Comparison of ENCODE assay signal across 15 cellular contexts in the genomic region with DNA sequence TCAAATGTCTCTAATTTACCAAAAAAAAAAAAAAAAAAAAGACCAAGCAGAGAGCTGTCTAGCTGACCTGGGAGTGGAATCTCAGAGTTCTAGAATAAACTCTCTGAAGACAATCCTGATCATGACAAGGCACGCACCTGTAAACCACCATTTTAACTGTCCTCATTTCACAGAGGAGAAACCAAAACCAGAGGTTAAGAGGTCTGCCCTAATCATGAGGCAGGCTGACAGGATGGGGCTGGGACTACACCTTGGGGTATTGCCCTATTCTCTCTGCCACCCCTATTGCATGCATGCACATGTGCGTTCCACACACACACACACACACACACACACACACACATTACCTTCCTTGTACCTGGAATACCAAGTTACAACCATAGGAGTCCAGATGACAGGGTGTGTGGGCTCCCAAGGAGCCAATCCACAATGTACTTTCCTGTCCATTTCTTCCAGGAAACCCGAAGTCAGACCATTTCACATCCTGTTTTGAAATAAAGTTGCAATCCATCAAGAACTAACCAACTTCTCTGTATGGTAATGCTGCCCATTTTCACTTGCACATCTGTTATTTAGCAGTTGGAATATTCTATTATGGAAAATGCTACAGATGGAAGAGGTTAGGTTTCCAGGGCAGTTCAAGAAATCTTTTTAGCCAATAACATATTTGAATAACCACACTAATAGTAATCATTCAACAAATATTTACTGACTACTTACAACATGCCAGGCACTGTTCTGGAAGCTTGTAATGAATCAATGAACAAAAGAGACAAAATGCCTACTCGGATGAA. TPM values are rescaled to one million over a fixed set of nuclear protein-coding genes. Genes with fewer than 3 reads are reported as not detected.
DNase-seq lines count a peak whose midpoint lies in the region; ATAC-seq and TF ChIP-seq lines count a peak whose summit lies in the region.
"Had no signal": no experiment of that assay in that cellular context is flagged by ENCODE, and none has a peak within 500 bp of the region (broad histone marks: within the 10 kb centered on the region; RNA-seq: fewer than 3 reads in every experiment).

No MANE protein-coding gene starts in this region.

- peaks cover 2% of the 10 kb centered on the region for H3K4me1 Mint-ChIP-seq in activated CD8-positive, alpha-beta T cell treated with anti-CD3 and anti-CD28 coated beads for 36 hours (ENCODE audit: low read depth)

- H3K27me3 ChIP-seq in heart right ventricle (no peaks in the 10 kb centered on the region), upper lobe of left lung (no peaks in the 10 kb centered on the region)
- H3K27me3 ChIP-seq: cardiac muscle cell had no signal

- H3K4me3 ChIP-seq in heart right ventricle, result no peak overlapping the region
- H3K4me3 ChIP-seq in foreskin fibroblast (ENCODE audit: low read depth in 1 of 2, low read length in 2 of 2), result peak overlapping the region in 1 of 2 donors; percentile 27
- H3K4me3 ChIP-seq in upper lobe of left lung, result no peak overlapping the region
- H3K4me3 ChIP-seq: cardiac muscle cell had no signal

- POLR2A ChIA-PET in activated CD8-positive, alpha-beta T cell treated with anti-CD3 and anti-CD28 coated beads for 36 hours (lab: Charles Lee), result interaction anchor here (0.6 kb wide), 1 partner anchor 131 kb away, joined by 3 read pairs; no protein-coding TSS in a partner anchor
- POLR2A ChIA-PET in GM10248 (lab: Yijun Ruan, JAX), result no interaction called here

- H3K4me3 Mint-ChIP-seq in activated CD8-positive, alpha-beta T cell treated with anti-CD3 and anti-CD28 coated beads for 36 hours, result no peak overlapping the region
- H3K4me3 Mint-ChIP-seq: endodermal cell; T-helper 1 cell treated with Interleukin-12 subunit alpha and Interleukin-12 subunit beta and Interleukin-4 antibody, amounts not matched to agents 30 μg/mL and 1 μg/mL, for 36 hours had no signal

- H3K9me3 ChIP-seq in heart right ventricle, result no peaks in the 10 kb centered on the region
- H3K9me3 ChIP-seq in upper lobe of left lung, result no peaks in the 10 kb centered on the region

- ATAC-seq in heart right ventricle, result peak in 5 of 8 donors; percentile 24 to 50 (median 42)
- ATAC-seq in activated CD8-positive, alpha-beta T cell treated with anti-CD3 and anti-CD28 coated beads for 36 hours, result peak; percentile 51
- peak in 1 of 2 donors; percentile 68 for ATAC-seq in upper lobe of left lung (ENCODE audit: low FRiP score in 2 of 2)
- no peak for ATAC-seq in GM19023 (IDR thresholded peaks at IDR 0.05; ENCODE audit: unreplicated experiment)

- WGBS in heart right ventricle, 2 donors, result 84 to 85% methylated on average over 4 of the region's 4 CpGs
- 49 to 57% methylated on average over 4 of the region's 4 CpGs for WGBS in upper lobe of left lung, 2 donors

- H3K9me3 Mint-ChIP-seq in activated CD8-positive, alpha-beta T cell treated with anti-CD3 and anti-CD28 coated beads for 36 hours, result no peaks in the 10 kb centered on the region
- H3K9me3 Mint-ChIP-seq: endodermal cell; T-helper 1 cell treated with Interleukin-12 subunit alpha and Interleukin-12 subunit beta and Interleukin-4 antibody, amounts not matched to agents 30 μg/mL and 1 μg/mL, for 36 hours had no signal

- intact Hi-C loops in heart right ventricle (cut with DNase I), result loop anchor here in 1 of 10 donors (10.0 kb wide), 1 partner anchor 276 kb away; no protein-coding TSS in a partner anchor
- intact Hi-C loops in cardiac septum (cut with DNase I), result no loop called here
- intact Hi-C loops in activated CD8-positive, alpha-beta T cell treated with anti-CD3 and anti-CD28 coated beads for 36 hours (cut with micrococcal nuclease), result loop anchor here (10.0 kb wide), 1 partner anchor 266 kb away; a partner anchor contains a TSS

- H3K4me1 ChIP-seq in heart right ventricle, result peaks cover 0 to 41% (median 9%) of the 10 kb centered on the region in 9 donors
- peaks cover 4 to 19% (median 10%) of the 10 kb centered on the region in 4 donors for H3K4me1 ChIP-seq in upper lobe of left lung

- TF ChIP-seq EP300 in upper lobe of left lung (IDR thresholded peaks at IDR 0.05), result no peak

- H3K27ac ChIP-seq in heart right ventricle (peak overlapping the region in 1 of 10 donors; percentile 59), upper lobe of left lung (peak overlapping the region; percentile 13 to 50 (median 37))
- H3K27ac ChIP-seq: cardiac muscle cell had no signal

- CTCF ChIA-PET in activated CD8-positive, alpha-beta T cell treated with anti-CD3 and anti-CD28 coated beads for 36 hours (lab: Charles Lee), result interaction anchor here (5.1 kb wide), 1 partner anchor 269 kb away, joined by 24 read pairs; a partner anchor contains a TSS
- CTCF ChIA-PET in GM10248 (lab: Yijun Ruan, JAX), result interaction anchor here (1.3 to 4.5 kb wide), 4 partner anchors 11 to 62 kb away, joined by 3 to 19 read pairs (median 8); no protein-coding TSS in a partner anchor

- no peaks in the 10 kb centered on the region for H3K27me3 Mint-ChIP-seq in activated CD8-positive, alpha-beta T cell treated with anti-CD3 and anti-CD28 coated beads for 36 hours

- TF ChIP-seq CTCF in heart right ventricle (IDR thresholded peaks at IDR 0.05) (no peak), foreskin fibroblast (IDR thresholded peaks at IDR 0.05; ENCODE audit: low read depth, low read length) (no peak), upper lobe of left lung (IDR thresholded peaks at IDR 0.05) (no peak), GM10248 (IDR thresholded peaks at IDR 0.05; ENCODE audit: control extremely low read depth, extremely low read depth, low read depth, missing control alignments) (no peak)
- no peak for TF ChIP-seq CTCF in activated CD8-positive, alpha-beta T cell treated with anti-CD3 and anti-CD28 coated beads for 36 hours (IDR thresholded peaks at IDR 0.05)

- no peak for TF ChIP-seq POLR2A in upper lobe of left lung (IDR thresholded peaks at IDR 0.05)

- H3K36me3 ChIP-seq in heart right ventricle, result peaks cover 0 to 42% (median 6%) of the 10 kb centered on the region in 9 donors
- peaks cover 0 to 10% (median 2%) of the 10 kb centered on the region in 4 donors for H3K36me3 ChIP-seq in upper lobe of left lung
- H3K36me3 ChIP-seq: cardiac muscle cell had no signal

- H3K36me3 Mint-ChIP-seq in activated CD8-positive, alpha-beta T cell treated with anti-CD3 and anti-CD28 coated beads for 36 hours (ENCODE audit: low read depth), result peaks cover 7% of the 10 kb centered on the region

- no peak overlapping the region for H3K27ac Mint-ChIP-seq in activated CD8-positive, alpha-beta T cell treated with anti-CD3 and anti-CD28 coated beads for 36 hours
- H3K27ac Mint-ChIP-seq: endodermal cell; T-helper 1 cell treated with Interleukin-12 subunit alpha and Interleukin-12 subunit beta and Interleukin-4 antibody, amounts not matched to agents 30 μg/mL and 1 μg/mL, for 36 hours had no signal

- no peak for DNase-seq in heart right ventricle
- no peak for DNase-seq in cardiac septum (ENCODE audit: low spot score)
- no peak for DNase-seq in activated CD8-positive, alpha-beta T cell treated with anti-CD3 and anti-CD28 coated beads for 36 hours
- DNase-seq in foreskin fibroblast, result peak; percentile 19 to 43
- no peak for DNase-seq in upper lobe of left lung
- DNase-seq in iPS-NIHi11 (ENCODE audit: low spot score), result no peak
- DNase-seq in GM10248 (ENCODE audit: extremely low spot score), result no peak
- DNase-seq: activated naive CD4-positive, alpha-beta T cell treated with anti-CD3 and anti-CD28 coated beads, Interleukin-2, amount 50 U/mL, for 16 hours; endodermal cell; GF-D8; NCI-H2029 treated with DMSO at 0.1 percent for 48 hours; NCI-H748 treated with DMSO at 0.1 percent for 48 hours had no signal

RNA-seq across cellular contexts. Expression of a gene that starts 34.6 kb away (rescaled TPM):
- 1 to 10 TPM; 2.7 to 6.8 (median 4.0) TPM for total RNA-seq in heart right ventricle
- polyA plus RNA-seq in heart right ventricle, result 10 to 100 TPM in 1 of 2 donors, 1 to 10 TPM in 1; 3.6 to 18.5 TPM
- total RNA-seq in cardiac septum, result 4.3 TPM
- 1 to 10 TPM; 4.0 to 4.2 TPM for total RNA-seq in activated CD8-positive, alpha-beta T cell treated with anti-CD3 and anti-CD28 coated beads for 36 hours
- total RNA-seq in upper lobe of left lung, result 10 to 100 TPM in 5 of 6 donors, 1 to 10 TPM in 1; 6.8 to 36.4 (median 13.9) TPM

RNA-seq across cellular contexts. Expression of a gene that starts 35.8 kb away (rescaled TPM):
- total RNA-seq in heart right ventricle (10 to 100 TPM; 13.2 to 19.7 (median 15.7) TPM), cardiac septum (9.5 TPM), upper lobe of left lung (10 to 100 TPM; 13.9 to 22.8 (median 20.7) TPM)
- polyA plus RNA-seq in heart right ventricle, result 1 to 10 TPM; 3.1 to 6.8 TPM
- 1 to 10 TPM; 1.6 to 1.9 TPM for total RNA-seq in activated CD8-positive, alpha-beta T cell treated with anti-CD3 and anti-CD28 coated beads for 36 hours

Comparison
In these comparisons a context has a peak if more than half of its experiments do, and no peak if none do; other contexts are left out.
1. DNase-seq: peak in foreskin fibroblast (2 of 2); none in heart right ventricle (0 of 2), cardiac septum (single experiment), activated CD8-positive, alpha-beta T cell treated with anti-CD3 and anti-CD28 coated beads for 36 hours (single experiment), upper lobe of left lung (0 of 2), iPS-NIHi11 (single experiment) and GM10248 (single experiment).